ENCODE assay signal across 8 cellular contexts in the genomic region with DNA sequence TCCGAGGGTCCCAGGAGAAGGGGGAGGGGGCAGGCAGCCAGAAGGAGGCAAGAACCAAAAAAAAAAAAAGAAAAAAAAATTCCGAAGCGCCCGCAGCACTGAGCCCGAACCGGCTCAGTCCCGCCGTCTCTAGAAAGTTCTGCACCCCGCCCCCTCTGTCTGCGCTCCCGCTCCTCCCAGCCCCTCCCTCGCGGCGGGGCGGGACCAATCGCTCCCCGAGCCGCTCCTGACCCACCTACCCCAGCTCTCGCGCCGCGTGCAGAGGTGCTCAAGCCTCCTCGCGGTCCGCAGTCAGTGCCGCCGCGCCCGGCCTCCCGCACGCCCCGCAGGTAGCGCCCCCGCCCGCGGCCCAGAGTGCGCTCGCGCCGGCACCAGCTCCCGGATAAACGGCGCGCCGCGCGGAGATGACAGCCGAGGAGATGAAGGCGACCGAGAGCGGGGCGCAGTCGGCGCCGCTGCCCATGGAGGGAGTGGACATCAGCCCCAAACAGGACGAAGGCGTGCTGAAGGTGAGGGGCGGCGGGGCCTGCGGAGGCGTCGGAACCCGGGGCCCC. TPM values are rescaled to one million over a fixed set of nuclear protein-coding genes. Genes with fewer than 3 reads are reported as not detected.
A peak's percentile ranks its signal among the peaks of the same experiment; 100 is the strongest.
DNase-seq lines count a peak whose midpoint lies in the region; ATAC-seq and TF ChIP-seq lines count a peak whose summit lies in the region.

A gene with protein sequence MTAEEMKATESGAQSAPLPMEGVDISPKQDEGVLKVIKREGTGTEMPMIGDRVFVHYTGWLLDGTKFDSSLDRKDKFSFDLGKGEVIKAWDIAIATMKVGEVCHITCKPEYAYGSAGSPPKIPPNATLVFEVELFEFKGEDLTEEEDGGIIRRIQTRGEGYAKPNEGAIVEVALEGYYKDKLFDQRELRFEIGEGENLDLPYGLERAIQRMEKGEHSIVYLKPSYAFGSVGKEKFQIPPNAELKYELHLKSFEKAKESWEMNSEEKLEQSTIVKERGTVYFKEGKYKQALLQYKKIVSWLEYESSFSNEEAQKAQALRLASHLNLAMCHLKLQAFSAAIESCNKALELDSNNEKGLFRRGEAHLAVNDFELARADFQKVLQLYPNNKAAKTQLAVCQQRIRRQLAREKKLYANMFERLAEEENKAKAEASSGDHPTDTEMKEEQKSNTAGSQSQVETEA (plus strand): TSS at position 235 of the 554 bp plus-strand sequence. CDS start 170 bp downstream, at position 405.

- H3K27ac Mint-ChIP-seq in activated T-helper 17 cell treated with anti-CD3 and anti-CD28 coated beads, Interleukin-2, amount 50 U/mL, for 72 hours, result no peak within 1 kb of the TSS
- H3K27ac Mint-ChIP-seq in natural killer cell, result peak within 1 kb of the TSS; percentile 49 to 86

- H3K9me3 ChIP-seq in DOHH2 (ENCODE audit: control insufficient read depth, insufficient read depth, low read length), result no peaks in the 10 kb centered on the region
- H3K9me3 ChIP-seq in Peyer's patch, result no peaks in the 10 kb centered on the region
- no peaks in the 10 kb centered on the region for H3K9me3 ChIP-seq in fibroblast of lung (ENCODE audit: control insufficient read depth, insufficient read depth, low read depth, low read length)

- no peak within 1 kb of the TSS for H3K27ac ChIP-seq in DOHH2 (ENCODE audit: low read depth, low read length)
- peak within 1 kb of the TSS; percentile 76 to 91 (median 83) for H3K27ac ChIP-seq in Peyer's patch
- peak within 1 kb of the TSS; percentile 26 for H3K27ac ChIP-seq in fibroblast of lung (ENCODE audit: insufficient read depth, low read length)

- H3K4me1 ChIP-seq in DOHH2 (ENCODE audit: control insufficient read depth, low read length) (peaks cover 22% of the 10 kb centered on the region), Peyer's patch (peaks cover 4 to 18% (median 8%) of the 10 kb centered on the region in 4 donors), fibroblast of lung (ENCODE audit: control insufficient read depth, extremely low read depth, insufficient read depth, low read length) (peaks cover 2% of the 10 kb centered on the region)

- intact Hi-C loops in natural killer cell (cut with micrococcal nuclease), result no loop called here

- H3K4me2 ChIP-seq in DOHH2 (ENCODE audit: low read length) (peak within 1 kb of the TSS; percentile 93), fibroblast of lung (ENCODE audit: extremely low read depth, insufficient read depth, low read length) (peak within 1 kb of the TSS; percentile 95)

- peak; percentile 80 for ATAC-seq in GM21723 (IDR thresholded peaks at IDR 0.05; ENCODE audit: unreplicated experiment)
- peak; percentile 93 for ATAC-seq in activated T-helper 17 cell treated with anti-CD3 and anti-CD28 coated beads, Interleukin-2, amount 50 U/mL, for 72 hours (replicated peaks)
- peak; percentile 91 to 94 (median 92) for ATAC-seq in natural killer cell

- H3K79me2 ChIP-seq in DOHH2 (ENCODE audit: control insufficient read depth, low read length) (peaks cover 50% of the 10 kb centered on the region), fibroblast of lung (ENCODE audit: control insufficient read depth, insufficient read depth, low read length) (peaks cover 19% of the 10 kb centered on the region)

- H4K20me1 ChIP-seq in DOHH2 (ENCODE audit: control insufficient read depth, insufficient read depth, low read depth, low read length), result peaks cover 31% of the 10 kb centered on the region
- no peaks in the 10 kb centered on the region for H4K20me1 ChIP-seq in fibroblast of lung (ENCODE audit: control insufficient read depth, extremely low read depth, insufficient read depth, low read length)

- peaks cover 14% of the 10 kb centered on the region for H3K4me1 Mint-ChIP-seq in activated T-helper 17 cell treated with anti-CD3 and anti-CD28 coated beads, Interleukin-2, amount 50 U/mL, for 72 hours
- peaks cover 10 to 18% of the 10 kb centered on the region in 2 donors for H3K4me1 Mint-ChIP-seq in natural killer cell

- H3K4me3 ChIP-seq in DOHH2 (ENCODE audit: low read length) (peak within 1 kb of the TSS; percentile 95), Peyer's patch (peak within 1 kb of the TSS; percentile 69 to 97 (median 82)), fibroblast of lung (replicated peaks in 1 of 4; ENCODE audit: control extremely low read depth in 1 of 4, insufficient read depth in 1 of 4, low read depth in 3 of 4, low read length in 4 of 4) (peak within 1 kb of the TSS; percentile 62 to 86 (median 75))

- H3K9ac ChIP-seq in fibroblast of lung (ENCODE audit: insufficient read depth, low read length), result peak within 1 kb of the TSS; percentile 44

- H3K4me3 Mint-ChIP-seq in activated T-helper 17 cell treated with anti-CD3 and anti-CD28 coated beads, Interleukin-2, amount 50 U/mL, for 72 hours, result peak within 1 kb of the TSS; percentile 96
- H3K4me3 Mint-ChIP-seq in natural killer cell, result peak within 1 kb of the TSS; percentile 86

- H3K9me3 Mint-ChIP-seq in activated T-helper 17 cell treated with anti-CD3 and anti-CD28 coated beads, Interleukin-2, amount 50 U/mL, for 72 hours, result no peaks in the 10 kb centered on the region
- no peaks in the 10 kb centered on the region for H3K9me3 Mint-ChIP-seq in natural killer cell

- peak; percentile 75 to 89 for TF ChIP-seq POLR2A in Peyer's patch (IDR thresholded peaks at IDR 0.05)

- no peaks in the 10 kb centered on the region for H3K9me2 ChIP-seq in DOHH2 (replicated peaks; ENCODE audit: control insufficient read depth, low read length)

- no peaks in the 10 kb centered on the region; the same call in 1 of the 2 replicates for H3F3A ChIP-seq in DOHH2 (ENCODE audit: control insufficient read depth, insufficient read depth)

- peak within 1 kb of the TSS; percentile 88 for H2AFZ ChIP-seq in fibroblast of lung (ENCODE audit: low read length)

- in situ Hi-C loops in KBM-7 (cut with MboI; ENCODE audit: low pct_unique_long_range_greater_than_20kb, low sequenced_read_pairs), result no loop called here

- H3K27me3 ChIP-seq in DOHH2 (ENCODE audit: control insufficient read depth, low read length) (no peaks in the 10 kb centered on the region), Peyer's patch (no peaks in the 10 kb centered on the region), fibroblast of lung (ENCODE audit: control insufficient read depth, insufficient read depth, low read length) (no peaks in the 10 kb centered on the region)

- peaks cover 41% of the 10 kb centered on the region for H3K36me3 ChIP-seq in DOHH2 (ENCODE audit: control insufficient read depth, low read length)
- H3K36me3 ChIP-seq in Peyer's patch, result peaks cover 0 to 24% (median 0%) of the 10 kb centered on the region in 3 donors
- H3K36me3 ChIP-seq in fibroblast of lung (ENCODE audit: control insufficient read depth, insufficient read depth, low read length), result peaks cover 14% of the 10 kb centered on the region

- H3K36me3 Mint-ChIP-seq in activated T-helper 17 cell treated with anti-CD3 and anti-CD28 coated beads, Interleukin-2, amount 50 U/mL, for 72 hours (ENCODE audit: low read depth), result peaks cover 40% of the 10 kb centered on the region
- no peaks in the 10 kb centered on the region for H3K36me3 Mint-ChIP-seq in natural killer cell

- no peaks in the 10 kb centered on the region for H3K27me3 Mint-ChIP-seq in activated T-helper 17 cell treated with anti-CD3 and anti-CD28 coated beads, Interleukin-2, amount 50 U/mL, for 72 hours
- no peaks in the 10 kb centered on the region for H3K27me3 Mint-ChIP-seq in natural killer cell (ENCODE audit: low read depth in 2 of 2)

- peak; percentile 80 for DNase-seq in KBM-7
- DNase-seq in Peyer's patch, result peak; percentile 92 to 97 (median 94)
- DNase-seq in fibroblast of lung (ENCODE audit: low read depth in 2 of 2), result peak; percentile 74 to 83
- DNase-seq in natural killer cell, result peak; percentile 80
- DNase-seq in stimulated activated naive CD4-positive, alpha-beta T cell treated with Interleukin-2 at 50 U/mL for 16 hours (lab: John Stamatoyannopoulos, UW), result peak; percentile 91

- no peak for TF ChIP-seq CTCF in DOHH2 (IDR thresholded peaks at IDR 0.05; ENCODE audit: low read depth, low read length, poor library complexity, severe bottlenecking)
- no peak for TF ChIP-seq CTCF in Peyer's patch (IDR thresholded peaks at IDR 0.05)
- TF ChIP-seq CTCF in fibroblast of lung (conservative IDR thresholded peaks at IDR 0.05 in 1 of 2, IDR thresholded peaks at IDR 0.05 in 1 of 2; ENCODE audit: low read depth in 1 of 2, low read length in 2 of 2), result no peak
- no peak for TF ChIP-seq CTCF in natural killer cell (IDR thresholded peaks at IDR 0.05)

RNA-seq across cellular contexts. Expression of the gene that starts here (rescaled TPM):
- 10 to 100 TPM; 27.7 to 42.4 (median 33.7) TPM for total RNA-seq in Peyer's patch
- total RNA-seq in activated T-helper 17 cell treated with anti-CD3 and anti-CD28 coated beads, Interleukin-2, amount 50 U/mL, for 72 hours, result 100 to 1,000 TPM in 1 of 2 donors, 10 to 100 TPM in 1; 78.9 to 166 TPM
- 41.3 and 42.6 TPM in 2 replicates for total RNA-seq in fibroblast of lung
- polyA plus RNA-seq in fibroblast of lung, result 23.0 and 32.7 TPM in 2 replicates
- 27.0 and 37.9 TPM in 2 replicates for polyA plus RNA-seq in fibroblast of lung (2012)
- 21.9 and 27.5 TPM in 2 replicates for polyA minus RNA-seq in fibroblast of lung (ENCODE audit: low replicate concordance)
- total RNA-seq in natural killer cell, result 10 to 100 TPM; 28.1 to 43.0 (median 29.6) TPM
